1 cellular context compared by ENCODE assay signal in genomic region chr2:10097352-10098148, GRCh38.
TF ChIP-seq lines count a peak whose summit lies in the region.

No MANE protein-coding gene starts in this region.

TF ChIP-seq in GM12878, 131 proteins besides CTCF, POLR2A, EP300 and RAD21:
- TF ChIP-seq, protein P1, sequence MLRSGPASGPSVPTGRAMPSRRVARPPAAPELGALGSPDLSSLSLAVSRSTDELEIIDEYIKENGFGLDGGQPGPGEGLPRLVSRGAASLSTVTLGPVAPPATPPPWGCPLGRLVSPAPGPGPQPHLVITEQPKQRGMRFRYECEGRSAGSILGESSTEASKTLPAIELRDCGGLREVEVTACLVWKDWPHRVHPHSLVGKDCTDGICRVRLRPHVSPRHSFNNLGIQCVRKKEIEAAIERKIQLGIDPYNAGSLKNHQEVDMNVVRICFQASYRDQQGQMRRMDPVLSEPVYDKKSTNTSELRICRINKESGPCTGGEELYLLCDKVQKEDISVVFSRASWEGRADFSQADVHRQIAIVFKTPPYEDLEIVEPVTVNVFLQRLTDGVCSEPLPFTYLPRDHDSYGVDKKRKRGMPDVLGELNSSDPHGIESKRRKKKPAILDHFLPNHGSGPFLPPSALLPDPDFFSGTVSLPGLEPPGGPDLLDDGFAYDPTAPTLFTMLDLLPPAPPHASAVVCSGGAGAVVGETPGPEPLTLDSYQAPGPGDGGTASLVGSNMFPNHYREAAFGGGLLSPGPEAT (IDR thresholded peaks at IDR 0.05; ENCODE audit: low read depth), result peak; percentile 61; the same call in 1 of the 2 replicates
- TF ChIP-seq ZNF24 (IDR thresholded peaks at IDR 0.05) (no peak), EED (IDR thresholded peaks at IDR 0.05; ENCODE audit: low read depth) (peak; percentile 87), JUNB (IDR thresholded peaks at IDR 0.05) (no peak), BHLHE40 (IDR thresholded peaks at IDR 0.05; ENCODE audit: borderline replicate concordance in 1 of 2, low read depth in 2 of 2, low read length in 1 of 2) (peak in 1 of 2 experiments; percentile 36; a peak in 1 of 4 replicates), SMARCA5 (IDR thresholded peaks at IDR 0.05) (peak; percentile 82; the same call in 1 of the 2 replicates), BCLAF1 (IDR thresholded peaks at IDR 0.05) (no peak), RB1 (IDR thresholded peaks at IDR 0.05; ENCODE audit: borderline replicate concordance) (peak; percentile 63; the same call in 1 of the 2 replicates), SMC3 (IDR thresholded peaks at IDR 0.05; ENCODE audit: borderline replicate concordance, low read length) (peak; percentile 68; the same call in 1 of the 2 replicates), CEBPB (IDR thresholded peaks at IDR 0.05; ENCODE audit: borderline replicate concordance in 1 of 2, low read depth in 2 of 2, low read length in 2 of 2) (no peak), ATF2 (IDR thresholded peaks at IDR 0.05; ENCODE audit: low read length) (no peak), IKZF1 (conservative IDR thresholded peaks at IDR 0.05) (peak; percentile 89), MEF2A (IDR thresholded peaks at IDR 0.05; ENCODE audit: insufficient read depth, low read depth, low read length) (0 out of 2 replicates have a peak, but pooled peaks have one; percentile 5), HDAC6 (IDR thresholded peaks at IDR 0.05; ENCODE audit: unreplicated experiment) (no peak), ZSCAN29 (IDR thresholded peaks at IDR 0.05) (no peak), HCFC1 (IDR thresholded peaks at IDR 0.05; ENCODE audit: low read length) (no peak), LARP7 (IDR thresholded peaks at IDR 0.05) (0 out of 2 replicates have a peak, but pooled peaks have one; percentile 21), IKZF2 (IDR thresholded peaks at IDR 0.05) (peak; percentile 76 to 79)
- TF ChIP-seq, protein P2, sequence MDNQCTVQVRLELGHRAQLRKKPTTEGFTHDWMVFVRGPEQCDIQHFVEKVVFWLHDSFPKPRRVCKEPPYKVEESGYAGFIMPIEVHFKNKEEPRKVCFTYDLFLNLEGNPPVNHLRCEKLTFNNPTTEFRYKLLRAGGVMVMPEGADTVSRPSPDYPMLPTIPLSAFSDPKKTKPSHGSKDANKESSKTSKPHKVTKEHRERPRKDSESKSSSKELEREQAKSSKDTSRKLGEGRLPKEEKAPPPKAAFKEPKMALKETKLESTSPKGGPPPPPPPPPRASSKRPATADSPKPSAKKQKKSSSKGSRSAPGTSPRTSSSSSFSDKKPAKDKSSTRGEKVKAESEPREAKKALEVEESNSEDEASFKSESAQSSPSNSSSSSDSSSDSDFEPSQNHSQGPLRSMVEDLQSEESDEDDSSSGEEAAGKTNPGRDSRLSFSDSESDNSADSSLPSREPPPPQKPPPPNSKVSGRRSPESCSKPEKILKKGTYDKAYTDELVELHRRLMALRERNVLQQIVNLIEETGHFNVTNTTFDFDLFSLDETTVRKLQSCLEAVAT (IDR thresholded peaks at IDR 0.05), result no peak
- TF ChIP-seq, protein P3, sequence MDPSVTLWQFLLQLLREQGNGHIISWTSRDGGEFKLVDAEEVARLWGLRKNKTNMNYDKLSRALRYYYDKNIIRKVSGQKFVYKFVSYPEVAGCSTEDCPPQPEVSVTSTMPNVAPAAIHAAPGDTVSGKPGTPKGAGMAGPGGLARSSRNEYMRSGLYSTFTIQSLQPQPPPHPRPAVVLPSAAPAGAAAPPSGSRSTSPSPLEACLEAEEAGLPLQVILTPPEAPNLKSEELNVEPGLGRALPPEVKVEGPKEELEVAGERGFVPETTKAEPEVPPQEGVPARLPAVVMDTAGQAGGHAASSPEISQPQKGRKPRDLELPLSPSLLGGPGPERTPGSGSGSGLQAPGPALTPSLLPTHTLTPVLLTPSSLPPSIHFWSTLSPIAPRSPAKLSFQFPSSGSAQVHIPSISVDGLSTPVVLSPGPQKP (IDR thresholded peaks at IDR 0.05; ENCODE audit: low read depth, low read length), result no peak
- TF ChIP-seq, protein P4, sequence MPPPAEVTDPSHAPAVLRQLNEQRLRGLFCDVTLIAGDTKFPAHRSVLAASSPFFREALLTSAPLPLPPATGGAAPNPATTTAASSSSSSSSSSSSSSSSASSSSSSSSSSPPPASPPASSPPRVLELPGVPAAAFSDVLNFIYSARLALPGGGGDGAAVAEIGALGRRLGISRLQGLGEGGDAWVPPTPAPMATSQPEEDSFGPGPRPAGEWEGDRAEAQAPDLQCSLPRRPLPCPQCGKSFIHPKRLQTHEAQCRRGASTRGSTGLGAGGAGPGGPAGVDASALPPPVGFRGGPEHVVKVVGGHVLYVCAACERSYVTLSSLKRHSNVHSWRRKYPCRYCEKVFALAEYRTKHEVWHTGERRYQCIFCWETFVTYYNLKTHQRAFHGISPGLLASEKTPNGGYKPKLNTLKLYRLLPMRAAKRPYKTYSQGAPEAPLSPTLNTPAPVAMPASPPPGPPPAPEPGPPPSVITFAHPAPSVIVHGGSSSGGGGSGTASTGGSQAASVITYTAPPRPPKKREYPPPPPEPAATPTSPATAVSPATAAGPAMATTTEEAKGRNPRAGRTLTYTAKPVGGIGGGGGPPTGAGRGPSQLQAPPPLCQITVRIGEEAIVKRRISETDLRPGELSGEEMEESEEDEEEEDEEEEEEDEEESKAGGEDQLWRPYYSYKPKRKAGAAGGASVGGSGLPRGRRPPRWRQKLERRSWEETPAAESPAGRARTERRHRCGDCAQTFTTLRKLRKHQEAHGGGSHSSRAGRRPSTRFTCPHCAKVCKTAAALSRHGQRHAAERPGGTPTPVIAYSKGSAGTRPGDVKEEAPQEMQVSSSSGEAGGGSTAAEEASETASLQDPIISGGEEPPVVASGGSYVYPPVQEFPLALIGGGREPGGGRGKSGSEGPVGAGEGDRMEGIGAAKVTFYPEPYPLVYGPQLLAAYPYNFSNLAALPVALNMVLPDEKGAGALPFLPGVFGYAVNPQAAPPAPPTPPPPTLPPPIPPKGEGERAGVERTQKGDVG (CRISPR knock-in tag; IDR thresholded peaks at IDR 0.05), result no peak
